ENCODE assay signal across 1 cellular context in the genomic region with DNA sequence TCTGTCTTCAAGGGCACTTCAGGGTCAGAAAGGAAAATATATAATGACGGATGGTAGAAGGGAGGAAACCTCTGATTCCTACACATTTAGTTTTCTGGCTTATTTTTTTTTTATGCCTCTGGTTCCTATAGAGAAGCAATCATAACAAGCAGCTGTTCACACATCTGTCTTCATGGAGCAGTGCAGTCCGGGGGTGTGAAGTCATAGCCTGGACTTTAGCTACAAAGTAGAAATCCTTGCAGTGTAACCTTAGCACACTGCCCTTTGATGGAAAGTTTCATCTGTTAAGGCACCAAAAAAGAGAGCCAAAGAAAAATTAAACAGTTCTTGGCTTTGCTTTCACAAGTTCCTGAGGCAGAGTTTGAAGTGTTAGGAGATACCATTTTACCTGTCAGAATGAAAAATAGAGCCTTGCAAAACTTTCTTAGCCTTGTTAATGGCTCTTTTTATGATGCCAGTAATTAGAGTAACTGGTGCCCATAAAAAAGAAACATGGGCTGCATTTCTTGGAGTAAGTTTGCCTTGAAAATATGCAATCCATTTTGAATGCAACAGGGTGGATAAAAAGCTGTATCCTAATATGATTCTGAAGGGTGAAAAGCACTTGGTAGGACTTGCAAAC.
TF ChIP-seq lines count a peak whose summit lies in the region.

No MANE protein-coding gene starts in this region.

TF ChIP-seq in HEK293, 187 proteins besides CTCF, POLR2A, EP300 and RAD21 (continued from another document):
- TF ChIP-seq, protein P1, sequence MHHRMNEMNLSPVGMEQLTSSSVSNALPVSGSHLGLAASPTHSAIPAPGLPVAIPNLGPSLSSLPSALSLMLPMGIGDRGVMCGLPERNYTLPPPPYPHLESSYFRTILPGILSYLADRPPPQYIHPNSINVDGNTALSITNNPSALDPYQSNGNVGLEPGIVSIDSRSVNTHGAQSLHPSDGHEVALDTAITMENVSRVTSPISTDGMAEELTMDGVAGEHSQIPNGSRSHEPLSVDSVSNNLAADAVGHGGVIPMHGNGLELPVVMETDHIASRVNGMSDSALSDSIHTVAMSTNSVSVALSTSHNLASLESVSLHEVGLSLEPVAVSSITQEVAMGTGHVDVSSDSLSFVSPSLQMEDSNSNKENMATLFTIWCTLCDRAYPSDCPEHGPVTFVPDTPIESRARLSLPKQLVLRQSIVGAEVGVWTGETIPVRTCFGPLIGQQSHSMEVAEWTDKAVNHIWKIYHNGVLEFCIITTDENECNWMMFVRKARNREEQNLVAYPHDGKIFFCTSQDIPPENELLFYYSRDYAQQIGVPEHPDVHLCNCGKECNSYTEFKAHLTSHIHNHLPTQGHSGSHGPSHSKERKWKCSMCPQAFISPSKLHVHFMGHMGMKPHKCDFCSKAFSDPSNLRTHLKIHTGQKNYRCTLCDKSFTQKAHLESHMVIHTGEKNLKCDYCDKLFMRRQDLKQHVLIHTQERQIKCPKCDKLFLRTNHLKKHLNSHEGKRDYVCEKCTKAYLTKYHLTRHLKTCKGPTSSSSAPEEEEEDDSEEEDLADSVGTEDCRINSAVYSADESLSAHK (tag by site-specific recombination; IDR thresholded peaks at IDR 0.05) = peak; percentile 83
- TF ChIP-seq BCL11A (tag by site-specific recombination; IDR thresholded peaks at IDR 0.05; ENCODE audit: low read depth) = no peak
